In genomic region chr1:146486300-146487014, GRCh38 we compare ENCODE assay signal across 8 cellular contexts.
DNase-seq lines count a peak whose midpoint lies in the region; ATAC-seq and TF ChIP-seq lines count a peak whose summit lies in the region.
"Not testable (repeated sequence)": the region's sequence is repeated elsewhere in the genome, so short reads cannot be mapped to it uniquely, and the experiment has no call there.

No MANE protein-coding gene starts in this region.

- DNase-seq in G401 (ENCODE audit: low spot score): peak; percentile 70
- DNase-seq in NCI-H69 (lab: John Stamatoyannopoulos, UW): peak; percentile 41
- peak in 32 of 56 donors; percentile 1 to 66 (median 26) for DNase-seq in amygdala (lab: John Stamatoyannopoulos, UW)
- not testable (repeated sequence) for DNase-seq in epithelial cell of proximal tubule (ENCODE audit: low read depth); right atrium auricular region (ENCODE audit: low spot score); gastrocnemius medialis
- peak; percentile 56 to 77 for DNase-seq in aorta

- in situ Hi-C loops in G401 (cut with HindIII; ENCODE audit: low sequenced_read_pairs); gastrocnemius medialis (cut with MboI; ENCODE audit: low sequenced_read_pairs in 4 of 4): not testable (repeated sequence)

- TF ChIP-seq CTCF in epithelial cell of proximal tubule (conservative IDR thresholded peaks at IDR 0.05; ENCODE audit: low read depth, low read length); right atrium auricular region (IDR thresholded peaks at IDR 0.05); gastrocnemius medialis (IDR thresholded peaks at IDR 0.05 in 4 of 5, conservative IDR thresholded peaks at IDR 0.05 in 1 of 5): not testable (repeated sequence)

- not testable (repeated sequence) for TF ChIP-seq POLR2A in gastrocnemius medialis (IDR thresholded peaks at IDR 0.05)

- 1 to 4% methylated on average over 21 to 28 of the region's 35 CpGs for WGBS in aorta, 2 donors

- H3K27me3 ChIP-seq in right atrium auricular region; mucosa of stomach (ENCODE audit: control insufficient read depth, insufficient read depth, low read length); gastrocnemius medialis; aorta (ENCODE audit: control insufficient read depth in 1 of 2, insufficient read depth in 2 of 2, low read length in 1 of 2): not testable (repeated sequence)

- H3K9ac ChIP-seq in mucosa of stomach (ENCODE audit: low read length): peak overlapping the region; percentile 34

- intact Hi-C loops in gastrocnemius medialis (cut with DNase I; ENCODE audit: low total_unique reads); aorta (cut with DNase I): not testable (repeated sequence)

- peak overlapping the region in 1 of 2 donors; percentile 57 for H3K27ac ChIP-seq in right atrium auricular region
- not testable (repeated sequence) for H3K27ac ChIP-seq in gastrocnemius medialis; aorta (ENCODE audit: low read depth in 1 of 2, low read length in 2 of 2)

- peak in 1 of 2 donors; percentile 36 for ATAC-seq in gastrocnemius medialis
- ATAC-seq in aorta (ENCODE audit: low FRiP score): peak; percentile 79

- H3K9me3 ChIP-seq in right atrium auricular region; mucosa of stomach (ENCODE audit: control insufficient read depth, low read length); gastrocnemius medialis; aorta (ENCODE audit: control insufficient read depth, low read length): not testable (repeated sequence)

- H3K4me3 ChIP-seq in epithelial cell of proximal tubule (ENCODE audit: low read depth, low read length): peak overlapping the region; percentile 53
- H3K4me3 ChIP-seq in right atrium auricular region: peak overlapping the region; percentile 38 to 47
- not testable (repeated sequence) for H3K4me3 ChIP-seq in mucosa of stomach (ENCODE audit: low read length)
- H3K4me3 ChIP-seq in gastrocnemius medialis: peak overlapping the region in 3 of 4 donors; percentile 9 to 36 (median 22)
- peak overlapping the region in 1 of 2 donors; percentile 51 for H3K4me3 ChIP-seq in aorta (ENCODE audit: low read length in 2 of 2)

- H3K36me3 ChIP-seq in right atrium auricular region; mucosa of stomach (ENCODE audit: control insufficient read depth, insufficient read depth, low read length); gastrocnemius medialis; aorta (ENCODE audit: control insufficient read depth in 1 of 2, insufficient read depth in 2 of 2, low read length in 1 of 2): not testable (repeated sequence)

- not testable (repeated sequence) for H3K4me1 ChIP-seq in right atrium auricular region; mucosa of stomach (ENCODE audit: control insufficient read depth, insufficient read depth, low read length); gastrocnemius medialis; aorta (ENCODE audit: control insufficient read depth in 1 of 2, insufficient read depth in 2 of 2, low read length in 2 of 2)
